ENCODE assay signal across 22 cellular contexts in genomic region chr3:162710332-162711112, GRCh38.
DNase-seq lines count a peak whose midpoint lies in the region; ATAC-seq and TF ChIP-seq lines count a peak whose summit lies in the region.
"Had no signal": no experiment of that assay in that cellular context is flagged by ENCODE, and none has a peak within 500 bp of the region (broad histone marks: within the 10 kb centered on the region; RNA-seq: fewer than 3 reads in every experiment).

No MANE protein-coding gene starts in this region.

- H3K4ac ChIP-seq in neuronal stem cell (ENCODE audit: low read length) = no peak overlapping the region

- POLR2A ChIA-PET in SK-N-SH (lab: Yijun Ruan, JAX) = no interaction called here

- H3K36me3 ChIP-seq in DND-41 (ENCODE audit: insufficient read depth, low read length) (peaks cover 5% of the 10 kb centered on the region; the same call in 1 of the 2 replicates), lower lobe of right lung (no peaks in the 10 kb centered on the region), neuronal stem cell (replicated peaks in 1 of 2; ENCODE audit: control insufficient read depth in 2 of 2, insufficient read depth in 2 of 2, low read length in 2 of 2) (no peaks in the 10 kb centered on the region), SK-N-SH (replicated peaks in 1 of 2; ENCODE audit: control insufficient read depth in 1 of 2, insufficient read depth in 2 of 2, low read length in 1 of 2) (no peaks in the 10 kb centered on the region)
- H3K36me3 ChIP-seq: BE2C; BLaER1 treated with 17β-estradiol and CSF1 and Interleukin-3, amounts not matched to agents 10 nM and 100 nM had no signal

- H3K9me2 ChIP-seq in SK-N-SH = no peaks in the 10 kb centered on the region

- H2BK15ac ChIP-seq in neuronal stem cell (ENCODE audit: low read length) = no peak overlapping the region

- no peaks in the 10 kb centered on the region for H3K79me1 ChIP-seq in neuronal stem cell (ENCODE audit: low read depth, low read length)

- DNase-seq in DND-41 (peak; percentile 4), lower lobe of right lung (peak; percentile 48), neuronal stem cell (ENCODE audit: low spot score) (no peak), NCI-H2196 treated with DMSO at 0.1 percent for 48 hours (lab: John Stamatoyannopoulos, UW; ENCODE audit: unreplicated experiment) (no peak), T-helper 1 cell (no peak), SK-N-SH (no peak)
- DNase-seq in activated CD8-positive, alpha-beta memory T cell treated with anti-CD3 and anti-CD28 coated beads, Interleukin-2, amount 50 U/mL, for 4 hours = no peak
- DNase-seq: 8988T; ACHN; AML-193; BE2C; CD4-positive, alpha-beta T cell; CD8-positive, alpha-beta memory T cell; DMS 273 treated with DMSO at 0.1 percent for 48 hours; DMS79; GF-D8; H9 had no signal

- H4K20me1 ChIP-seq in DND-41 (ENCODE audit: insufficient read depth, low read length) = no peaks in the 10 kb centered on the region
- H4K20me1 ChIP-seq in SK-N-SH (ENCODE audit: insufficient read depth) = no peaks in the 10 kb centered on the region
- H4K20me1 ChIP-seq: BLaER1 treated with 17β-estradiol and CSF1 and Interleukin-3, amounts not matched to agents 10 nM and 100 nM had no signal

- no peak overlapping the region for H3K18ac ChIP-seq in neuronal stem cell (ENCODE audit: low read length)

- no peaks in the 10 kb centered on the region for H3F3A ChIP-seq in SK-N-SH (replicated peaks; ENCODE audit: insufficient read depth)

- H2BK12ac ChIP-seq in neuronal stem cell (ENCODE audit: low read length) = peak overlapping the region; percentile 41

- TF ChIP-seq CTCF in DND-41 (IDR thresholded peaks at IDR 0.05; ENCODE audit: borderline replicate concordance, extremely low read depth, low read length, poor library complexity, severe bottlenecking) = no peak
- TF ChIP-seq CTCF in VCaP (conservative IDR thresholded peaks at IDR 0.05) = no peak
- TF ChIP-seq CTCF in lower lobe of right lung (IDR thresholded peaks at IDR 0.05) = no peak
- no peak for TF ChIP-seq CTCF in SK-N-SH (IDR thresholded peaks at IDR 0.05)

- peaks cover 75% of the 10 kb centered on the region for H3K4me1 ChIP-seq in DND-41 (ENCODE audit: insufficient read depth, low read length)
- H3K4me1 ChIP-seq in lower lobe of right lung = no peaks in the 10 kb centered on the region
- H3K4me1 ChIP-seq in neuronal stem cell (ENCODE audit: control insufficient read depth in 2 of 2, insufficient read depth in 1 of 2, low read depth in 1 of 2, low read length in 2 of 2) = no peaks in the 10 kb centered on the region
- no peaks in the 10 kb centered on the region for H3K4me1 ChIP-seq in SK-N-SH (ENCODE audit: control insufficient read depth in 1 of 2, insufficient read depth in 2 of 2, low read depth in 1 of 2, low read length in 1 of 2)
- H3K4me1 ChIP-seq: BE2C had no signal

- ATAC-seq in DND-41 (ENCODE audit: insufficient read depth, low read depth) (no peak), lower lobe of right lung (peak in 1 of 2 donors; percentile 34)
- ATAC-seq: A549, GM23338, HCT116 had no signal

- H2AFZ ChIP-seq in DND-41 (ENCODE audit: low read depth, low read length) = no peak overlapping the region
- H2AFZ ChIP-seq in neuronal stem cell (ENCODE audit: low read length) = no peak overlapping the region
- H2AFZ ChIP-seq in SK-N-SH (ENCODE audit: low read depth) = no peak overlapping the region
- H2AFZ ChIP-seq: GM23338 had no signal

- WGBS in neuronal stem cell (ENCODE audit: extremely low coverage in 2 of 2, insufficient read length in 2 of 2, insufficient replicate concordance in 1 of 2), 2 donors = no CpG with 5 or more reads among the region's 30 CpGs
- 92% methylated on average over 23 of the region's 30 CpGs for WGBS in SK-N-SH (ENCODE audit: low lambda C conversion rate)

- H3K79me2 ChIP-seq in DND-41 (ENCODE audit: insufficient read depth, low read length) = no peaks in the 10 kb centered on the region
- H3K79me2 ChIP-seq in SK-N-SH (ENCODE audit: insufficient read depth) = no peaks in the 10 kb centered on the region

- intact Hi-C loops in lower lobe of right lung (cut with DNase I) = no loop called here

- H2BK120ac ChIP-seq in neuronal stem cell (ENCODE audit: low read depth, low read length) = no peak overlapping the region

- H2BK5ac ChIP-seq in neuronal stem cell (ENCODE audit: low read length) = no peak overlapping the region

- H3K23ac ChIP-seq in neuronal stem cell (ENCODE audit: low read depth, low read length, poor library complexity) = no peak overlapping the region

- no peaks in the 10 kb centered on the region for H3K27me3 ChIP-seq in DND-41 (ENCODE audit: insufficient read depth, low read length, poor library complexity)
- H3K27me3 ChIP-seq in lower lobe of right lung (ENCODE audit: low read depth) = no peaks in the 10 kb centered on the region
- no peaks in the 10 kb centered on the region for H3K27me3 ChIP-seq in neuronal stem cell (ENCODE audit: control insufficient read depth in 3 of 3, insufficient read depth in 3 of 3, low read depth in 1 of 3, low read length in 3 of 3)
- H3K27me3 ChIP-seq in SK-N-SH (ENCODE audit: insufficient read depth) = no peaks in the 10 kb centered on the region
- H3K27me3 ChIP-seq: BE2C; BLaER1 treated with 17β-estradiol and CSF1 and Interleukin-3, amounts not matched to agents 10 nM and 100 nM had no signal

- H3K4me3 ChIP-seq in DND-41 (ENCODE audit: low read depth in 1 of 2, low read length in 2 of 2) = no peak overlapping the region
- no peak overlapping the region for H3K4me3 ChIP-seq in lower lobe of right lung
- H3K4me3 ChIP-seq in neuronal stem cell (ENCODE audit: low read length in 2 of 2) = no peak overlapping the region
- no peak overlapping the region for H3K4me3 ChIP-seq in SK-N-SH (ENCODE audit: low read depth in 2 of 2, low read length in 1 of 2)
- H3K4me3 ChIP-seq: A549; BLaER1 treated with 17β-estradiol and CSF1 and Interleukin-3, amounts not matched to agents 10 nM and 100 nM; GM23338 had no signal

- H3K9ac ChIP-seq in DND-41 (ENCODE audit: low read depth, low read length) (peak overlapping the region; percentile 30; the same call in 1 of the 2 replicates), neuronal stem cell (ENCODE audit: low read depth, low read length, poor library complexity) (no peak overlapping the region), SK-N-SH (no peak overlapping the region)
- H3K9ac ChIP-seq: BLaER1 treated with 17β-estradiol and CSF1 and Interleukin-3, amounts not matched to agents 10 nM and 100 nM had no signal

- H3K9me3 ChIP-seq in DND-41 (ENCODE audit: insufficient read depth, low read length, severe bottlenecking) = no peaks in the 10 kb centered on the region
- no peaks in the 10 kb centered on the region for H3K9me3 ChIP-seq in lower lobe of right lung
- H3K9me3 ChIP-seq in neuronal stem cell (replicated peaks in 1 of 2; ENCODE audit: control insufficient read depth in 2 of 2, insufficient read depth in 1 of 2, low read depth in 1 of 2, low read length in 2 of 2) = peaks cover 0 to 4% of the 10 kb centered on the region in 2 donors
- H3K9me3 ChIP-seq in SK-N-SH = no peaks in the 10 kb centered on the region
- H3K9me3 ChIP-seq: A549, BE2C had no signal

- TF ChIP-seq RAD21 in SK-N-SH (IDR thresholded peaks at IDR 0.05; ENCODE audit: low read length) = no peak

- H4K8ac ChIP-seq in neuronal stem cell (ENCODE audit: low read depth, low read length) = no peak overlapping the region

- H3K4me2 ChIP-seq in DND-41 (ENCODE audit: insufficient read depth, low read length) (no peak overlapping the region), neuronal stem cell (ENCODE audit: insufficient read depth, low read length, poor library complexity, severe bottlenecking) (no peak overlapping the region), SK-N-SH (no peak overlapping the region)
- H3K4me2 ChIP-seq: BLaER1 treated with 17β-estradiol and CSF1 and Interleukin-3, amounts not matched to agents 10 nM and 100 nM; GM23338 had no signal

- CTCF ChIA-PET in SK-N-SH (lab: Yijun Ruan, JAX) = no interaction called here

- H4K91ac ChIP-seq in neuronal stem cell (ENCODE audit: low read depth, low read length, poor library complexity) = no peak overlapping the region

- H3K27ac ChIP-seq in DND-41 (ENCODE audit: low read length) (peak overlapping the region; percentile 84), VCaP (peak overlapping the region; percentile 33; the same call in 1 of the 2 replicates), lower lobe of right lung (no peak overlapping the region), neuronal stem cell (replicated peaks; ENCODE audit: low read length) (no peak overlapping the region), SK-N-SH (ENCODE audit: low read depth in 2 of 2, low read length in 1 of 2) (no peak overlapping the region)
- H3K27ac ChIP-seq: BLaER1 treated with 17β-estradiol and CSF1 and Interleukin-3, amounts not matched to agents 10 nM and 100 nM had no signal

- peak overlapping the region; percentile 97 for H3K14ac ChIP-seq in neuronal stem cell (ENCODE audit: low read length)

- TF ChIP-seq EP300 in SK-N-SH (IDR thresholded peaks at IDR 0.05; ENCODE audit: borderline replicate concordance in 1 of 2, low read depth in 1 of 2, low read length in 1 of 2) = no peak

- H2AK5ac ChIP-seq in neuronal stem cell (ENCODE audit: low read depth, low read length) = no peak overlapping the region

TF ChIP-seq in SK-N-SH, 30 proteins besides CTCF, POLR2A, EP300 and RAD21 (continues in another document):
- no peak for TF ChIP-seq POLR2AphosphoS5 (IDR thresholded peaks at IDR 0.05; ENCODE audit: low read depth, low read length)
- TF ChIP-seq USF2 (IDR thresholded peaks at IDR 0.05; ENCODE audit: borderline replicate concordance, low read depth, low read length) = no peak
- no peak for TF ChIP-seq IRF3 (IDR thresholded peaks at IDR 0.05; ENCODE audit: low read depth, low read length)
- TF ChIP-seq MAX (IDR thresholded peaks at IDR 0.05; ENCODE audit: low read depth) = no peak
- TF ChIP-seq FOXJ3 (CRISPR knock-in tag; IDR thresholded peaks at IDR 0.05) = no peak

Comparison
In these comparisons a context has a peak if more than half of its experiments do, and no peak if none do; other contexts are left out.
1. DNase-seq: peak in DND-41 (single experiment) and lower lobe of right lung (single experiment); none in neuronal stem cell (single experiment), NCI-H2196 treated with DMSO at 0.1 percent for 48 hours (single experiment), activated CD8-positive, alpha-beta memory T cell treated with anti-CD3 and anti-CD28 coated beads, Interleukin-2, amount 50 U/mL, for 4 hours (single experiment), T-helper 1 cell (0 of 5) and SK-N-SH (single experiment).
2. H3K27ac ChIP-seq: peak in DND-41 (single experiment) and VCaP (single experiment); none in lower lobe of right lung (single experiment), neuronal stem cell (single experiment) and SK-N-SH (0 of 2).